In genomic region chr14:68476212-68476964, GRCh38 we compare ENCODE assay signal across 8 cellular contexts.
DNase-seq lines count a peak whose midpoint lies in the region; ATAC-seq, FAIRE-seq and TF ChIP-seq lines count a peak whose summit lies in the region.

No MANE protein-coding gene starts in this region.

- 54 to 57% methylated on average over 10 of the region's 10 CpGs for WGBS in pancreas, 2 donors
- 77 to 80% methylated on average over 10 of the region's 10 CpGs for WGBS in testis, 2 donors

- H3K9me3 ChIP-seq in pancreas: no peaks in the 10 kb centered on the region
- H3K9me3 ChIP-seq in testis: no peaks in the 10 kb centered on the region

- DNase-seq in RPMI7951 (ENCODE audit: low read depth) (peak; percentile 90), fibroblast of the aortic adventitia (ENCODE audit: low read depth) (peak; percentile 92), pancreas (peak in 4 of 6 donors; percentile 35 to 66 (median 58)), SHP77 (lab: John Stamatoyannopoulos, UW) (no peak), testis (no peak), T-helper 1 cell (no peak)

- peak overlapping the region; percentile 18 to 88 (median 57) for H3K27ac ChIP-seq in pancreas
- peak overlapping the region in 1 of 2 donors; percentile 26 for H3K27ac ChIP-seq in testis

- H3K4me3 ChIP-seq in fibroblast of the aortic adventitia (ENCODE audit: low read depth, low read length) (no peak overlapping the region), pancreas (no peak overlapping the region), testis (no peak overlapping the region)

- ATAC-seq in GM18517 (IDR thresholded peaks at IDR 0.05; ENCODE audit: unreplicated experiment): peak; percentile 84
- ATAC-seq in HG02798 (IDR thresholded peaks at IDR 0.05; ENCODE audit: poor library complexity, unreplicated experiment): peak; percentile 80
- peak; percentile 61 to 75 (median 67) for ATAC-seq in pancreas

- intact Hi-C loops in pancreas (cut with DNase I): no loop called here
- intact Hi-C loops in testis (cut with DNase I; ENCODE audit: low total_unique reads): no loop called here

- H3K36me3 ChIP-seq in pancreas (no peaks in the 10 kb centered on the region), testis (ENCODE audit: low read depth, missing control alignments) (no peaks in the 10 kb centered on the region)

- no peaks in the 10 kb centered on the region for H3K27me3 ChIP-seq in pancreas
- H3K27me3 ChIP-seq in testis: no peaks in the 10 kb centered on the region

- H3K4me1 ChIP-seq in pancreas: peaks cover 55 to 70% (median 58%) of the 10 kb centered on the region in 3 donors
- H3K4me1 ChIP-seq in testis: no peaks in the 10 kb centered on the region

- FAIRE-seq in pancreas (lab: Jason Lieb, UNC): no peak

- no peak for TF ChIP-seq POLR2A in testis (IDR thresholded peaks at IDR 0.05)

- TF ChIP-seq CTCF in fibroblast of the aortic adventitia (IDR thresholded peaks at IDR 0.05; ENCODE audit: insufficient read depth, low read length) (no peak), pancreas (IDR thresholded peaks at IDR 0.05) (no peak), testis (IDR thresholded peaks at IDR 0.05) (no peak)

Comparison
In these comparisons a context has a peak if more than half of its experiments do, and no peak if none do; other contexts are left out.
1. DNase-seq: peak in RPMI7951 (single experiment), fibroblast of the aortic adventitia (single experiment) and pancreas (4 of 6); none in SHP77 (0 of 2), testis (single experiment) and T-helper 1 cell (0 of 5).
2. Peak in every context shown above with its lines, with median percentiles within 50 percentile points of each other: ATAC-seq.